ENCODE assay signal across 15 cellular contexts in the genomic region with DNA sequence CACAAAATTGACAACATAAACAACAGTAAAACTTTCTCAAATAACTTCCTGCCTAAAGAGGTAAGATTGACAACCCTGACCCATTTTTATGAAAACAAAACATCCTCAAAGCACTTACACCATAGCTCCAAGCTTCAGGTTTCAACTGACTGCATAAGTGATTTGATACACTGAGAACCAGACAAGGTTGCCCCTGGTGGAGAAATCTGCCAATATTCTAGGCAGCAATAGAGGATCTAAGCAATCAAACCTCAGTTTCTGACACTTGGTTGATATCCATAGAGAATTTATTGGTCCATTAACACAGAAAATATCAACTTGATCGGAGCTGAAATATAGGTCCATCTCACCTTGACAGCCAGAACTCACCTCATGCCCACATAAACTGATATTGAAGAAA.
DNase-seq lines count a peak whose midpoint lies in the region; ATAC-seq and TF ChIP-seq lines count a peak whose summit lies in the region.
"Had no signal": no experiment of that assay in that cellular context is flagged by ENCODE, and none has a peak within 500 bp of the region (broad histone marks: within the 10 kb centered on the region; RNA-seq: fewer than 3 reads in every experiment).

No MANE protein-coding gene starts in this region.

- TF ChIP-seq CTCF in PC-3 (conservative IDR thresholded peaks at IDR 0.05; ENCODE audit: low read depth, low read length) (peak; percentile 46; the same call in 1 of the 2 replicates), hepatocyte (IDR thresholded peaks at IDR 0.05; ENCODE audit: poor library complexity) (peak; percentile 8), omental fat pad (IDR thresholded peaks at IDR 0.05) (no peak)

- H2AFZ ChIP-seq in PC-3 (ENCODE audit: low read length) (no peak overlapping the region), hepatocyte (no peak overlapping the region)

- H3K36me3 ChIP-seq in PC-3 (ENCODE audit: low read depth, low read length) (no peaks in the 10 kb centered on the region), hepatocyte (replicated peaks; ENCODE audit: insufficient read depth, low read depth) (no peaks in the 10 kb centered on the region)

- no peaks in the 10 kb centered on the region for H3K9me3 ChIP-seq in PC-3 (ENCODE audit: low read length)
- H3K9me3 ChIP-seq in hepatocyte (ENCODE audit: low read depth), result no peaks in the 10 kb centered on the region

- POLR2A ChIA-PET in PC-3 (lab: Charles Lee; ENCODE audit: unreplicated experiment), result no interaction called here

- intact Hi-C loops in PC-3 (cut with micrococcal nuclease), result no loop called here

- no peaks in the 10 kb centered on the region for H3K4me1 ChIP-seq in PC-3 (ENCODE audit: insufficient read depth, low read length)
- H3K4me1 ChIP-seq in hepatocyte (ENCODE audit: insufficient read depth), result no peaks in the 10 kb centered on the region

- peak; percentile 70; the same call in 1 of the 2 replicates for ATAC-seq in PC-3
- ATAC-seq in omental fat pad (ENCODE audit: low FRiP score), result no peak
- no peak for ATAC-seq in HG02610 (IDR thresholded peaks at IDR 0.05; ENCODE audit: unreplicated experiment)

- H4K20me1 ChIP-seq in PC-3 (ENCODE audit: low read length), result no peaks in the 10 kb centered on the region
- H4K20me1 ChIP-seq in hepatocyte (ENCODE audit: insufficient read depth, poor library complexity, severe bottlenecking), result no peaks in the 10 kb centered on the region

- H3F3A ChIP-seq in PC-3 (ENCODE audit: low read length, unreplicated experiment), result no peaks in the 10 kb centered on the region

- WGBS in hepatocyte (ENCODE audit: low lambda C conversion rate, missing lambda C conversion rate), result 96% methylated on average over 1 of the region's 1 CpG

- CTCF ChIA-PET in PC-3 (lab: Charles Lee), result interaction anchor here (0.7 kb wide), 2 partner anchors 128 to 315 kb away, joined by 3 to 4 read pairs; no protein-coding TSS in a partner anchor

- H3K4me2 ChIP-seq in PC-3 (ENCODE audit: low read length) (no peak overlapping the region), hepatocyte (no peak overlapping the region)

- H3K4me3 ChIP-seq in PC-3 (ENCODE audit: low read length), result no peak overlapping the region
- H3K4me3 ChIP-seq in hepatocyte, result no peak overlapping the region

- H3K9me2 ChIP-seq in PC-3 (replicated peaks; ENCODE audit: low read length), result no peaks in the 10 kb centered on the region
- no peaks in the 10 kb centered on the region for H3K9me2 ChIP-seq in hepatocyte (replicated peaks; ENCODE audit: insufficient read depth)

- DNase-seq in DMS153 (lab: John Stamatoyannopoulos, UW) (peak; percentile 8), HCEC 1CT (peak; percentile 11), PC-3 (peak; percentile 24), hepatocyte (ENCODE audit: low spot score) (no peak), omental fat pad (ENCODE audit: low spot score) (no peak), NCI-H187 (lab: John Stamatoyannopoulos, UW) (no peak), NCI-H146 treated with DMSO at 0.1 percent for 48 hours (lab: John Stamatoyannopoulos, UW; ENCODE audit: unreplicated experiment) (no peak)
- DNase-seq: activated CD4-positive, alpha-beta T cell treated with anti-CD3 and anti-CD28 coated beads for 1 hour; activated T-cell treated with anti-CD3 and anti-CD28 coated beads, Interleukin-2, amount 50 U/mL, for 24 hours; CD4-positive, alpha-beta T cell; kidney; naive B cell; NCI-H748 treated with DMSO at 0.1 percent for 48 hours had no signal

- no TSS peak for BruUV-seq in PC-3 (replicated peaks; lab: Mats Ljungman, UMichigan)

- H3K27me3 ChIP-seq in PC-3 (ENCODE audit: low read length) (no peaks in the 10 kb centered on the region), hepatocyte (no peaks in the 10 kb centered on the region)

- H3K27ac ChIP-seq in PC-3 (ENCODE audit: low read length) (no peak overlapping the region), hepatocyte (no peak overlapping the region)
- H3K27ac ChIP-seq: HL-60 had no signal

- H3K79me2 ChIP-seq in PC-3 (ENCODE audit: low read length) (no peaks in the 10 kb centered on the region), hepatocyte (no peaks in the 10 kb centered on the region)

- no peak overlapping the region for H3K9ac ChIP-seq in PC-3 (ENCODE audit: low read length)

Comparison
In these comparisons a context has a peak if more than half of its experiments do, and no peak if none do; other contexts are left out.
1. DNase-seq: peak in DMS153 (single experiment), HCEC 1CT (single experiment) and PC-3 (single experiment); none in hepatocyte (single experiment), omental fat pad (single experiment), NCI-H187 (0 of 2) and NCI-H146 treated with DMSO at 0.1 percent for 48 hours (single experiment).
2. CTCF ChIP-seq: peak in PC-3 (single experiment) and hepatocyte (single experiment); none in omental fat pad (0 of 3).